ENCODE assay signal across 31 cellular contexts in the genomic region with DNA sequence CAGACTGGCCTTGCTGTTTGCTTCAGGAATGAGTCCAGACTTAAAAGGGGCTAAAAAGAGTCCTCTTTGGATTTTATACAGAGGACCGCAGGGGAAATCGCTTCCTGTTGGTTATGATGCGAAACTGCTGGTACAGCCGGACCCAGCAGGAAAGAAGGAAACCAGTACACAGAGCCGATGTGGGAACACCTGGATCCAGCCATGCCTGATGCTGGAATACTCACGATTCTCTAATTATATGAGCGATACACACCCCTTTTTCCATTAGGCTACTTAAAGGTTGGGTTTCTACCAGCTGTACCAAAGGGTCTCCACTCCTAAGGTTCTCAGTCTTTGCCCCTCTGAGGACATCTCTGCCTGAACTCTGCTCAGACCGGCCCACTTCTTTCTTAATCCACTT.
"Had no signal": no experiment of that assay in that cellular context is flagged by ENCODE, and none has a peak within 500 bp of the region (broad histone marks: within the 10 kb centered on the region; RNA-seq: fewer than 3 reads in every experiment).

No MANE protein-coding gene starts in this region.

- H2AFZ ChIP-seq: neural progenitor cell, parathyroid adenoma had no signal

- H3K9ac ChIP-seq: neural progenitor cell, parathyroid adenoma had no signal

- H3K79me2 ChIP-seq: parathyroid adenoma had no signal

- DNase-seq: naive thymus-derived CD4-positive, alpha-beta T cell; natural killer cell; nucleus accumbens; ovary; posterior cingulate gyrus; psoas muscle; spleen; stimulated activated CD4-positive, alpha-beta T cell treated with anti-CD3 and anti-CD28 coated beads, Interleukin-12 subunit alpha, Interleukin-12 subunit beta, amount 100 ng/mL, for 4 hours; stimulated activated CD4-positive, alpha-beta T cell treated with anti-CD3 and anti-CD28 coated beads, Interleukin-1b, Interleukin-23, amount 100 ng/mL, for 48 hours; stimulated activated CD4-positive, alpha-beta T cell treated with anti-CD3 and anti-CD28 coated beads, Interleukin-4, amount 100 ng/mL, for 1 hour; stimulated activated CD4-positive, alpha-beta T cell treated with anti-CD3 and anti-CD28 coated beads, Interleukin-4, amount 100 ng/mL, for 4 hours; stimulated activated CD8-positive, alpha-beta memory T cell treated with anti-CD3 and anti-CD28 coated beads, Interleukin-4, amount 100 ng/mL, for 48 hours; stimulated activated naive B cell treated with anti-CD40 and anti-IgM and Interleukin-4, amounts not matched to agents 10 μg/mL and 1 μg/mL and 100 μg/mL, for 72 hours; stimulated activated naive CD4-positive, alpha-beta T cell treated with Interleukin-2 at 50 U/mL for 16 hours; stomach; thyroid gland; trophoblast cell; uterus had no signal

- H3K27me3 Mint-ChIP-seq: naive thymus-derived CD4-positive, alpha-beta T cell; progenitor cell of endocrine pancreas; stimulated activated naive B cell treated with anti-CD40 and anti-IgM and Interleukin-4, amounts not matched to agents 10 μg/mL and 1 μg/mL and 100 μg/mL, for 72 hours; stimulated activated naive CD8-positive, alpha-beta T cell treated with anti-CD3 and anti-CD28 coated beads, Interleukin-15, Interleukin-2, amounts not matched to agents 100 ng/mL and 50 ng/mL, for 24 hours had no signal

- H3K4me3 ChIP-seq: neural progenitor cell, ovary, psoas muscle, skin epidermis, smooth muscle cell, spleen, stomach, thoracic aorta, thyroid gland, tibial nerve, upper lobe of left lung, uterus had no signal

- H3K4me1 ChIP-seq: neural progenitor cell, parathyroid adenoma, psoas muscle, spleen, stomach, thyroid gland, tibial nerve, upper lobe of left lung, uterus had no signal

- H3K4me1 Mint-ChIP-seq: nephron, neural progenitor cell had no signal

- H3K4me2 ChIP-seq: neural progenitor cell, smooth muscle cell had no signal

- H3K36me3 ChIP-seq: neural progenitor cell, ovary, uterus had no signal

- H3K27me3 ChIP-seq: neural progenitor cell, neutrophil, ovary, spleen, stomach, thyroid gland, tibial nerve, upper lobe of left lung, uterus had no signal

- H3K27ac Mint-ChIP-seq: natural killer cell; nephron; neural progenitor cell; progenitor cell of endocrine pancreas; stimulated activated naive B cell treated with anti-CD40 and anti-IgM and Interleukin-4, amounts not matched to agents 10 μg/mL and 1 μg/mL and 100 μg/mL, for 72 hours; stimulated activated naive CD8-positive, alpha-beta T cell treated with anti-CD3 and anti-CD28 coated beads, Interleukin-15, Interleukin-2, amounts not matched to agents 100 ng/mL and 50 ng/mL, for 24 hours had no signal

- ATAC-seq: naive thymus-derived CD4-positive, alpha-beta T cell; natural killer cell; psoas muscle; right cardiac atrium; sciatic nerve; stimulated activated naive B cell treated with anti-CD40 and anti-IgM and Interleukin-4, amounts not matched to agents 10 μg/mL and 1 μg/mL and 100 μg/mL, for 72 hours had no signal

- H3K4me3 Mint-ChIP-seq: naive thymus-derived CD4-positive, alpha-beta T cell; natural killer cell; nephron; neural progenitor cell; stimulated activated naive B cell treated with anti-CD40 and anti-IgM and Interleukin-4, amounts not matched to agents 10 μg/mL and 1 μg/mL and 100 μg/mL, for 72 hours; stimulated activated naive CD8-positive, alpha-beta T cell treated with anti-CD3 and anti-CD28 coated beads, Interleukin-15, Interleukin-2, amounts not matched to agents 100 ng/mL and 50 ng/mL, for 24 hours had no signal

- H3K9me3 ChIP-seq: neutrophil, ovary, psoas muscle, spleen, stomach, thoracic aorta, thyroid gland, tibial nerve, upper lobe of left lung, uterus had no signal

- H3K27ac ChIP-seq: neural progenitor cell, neutrophil, ovary, parathyroid adenoma, psoas muscle, skin epidermis, spleen, stomach, thoracic aorta, thyroid gland, tibial nerve, upper lobe of left lung, uterus had no signal

- H3K36me3 Mint-ChIP-seq: natural killer cell had no signal

- H3K9me3 Mint-ChIP-seq: natural killer cell; nephron; neural progenitor cell; stimulated activated naive B cell treated with anti-CD40 and anti-IgM and Interleukin-4, amounts not matched to agents 10 μg/mL and 1 μg/mL and 100 μg/mL, for 72 hours; stimulated activated naive CD8-positive, alpha-beta T cell treated with anti-CD3 and anti-CD28 coated beads, Interleukin-15, Interleukin-2, amounts not matched to agents 100 ng/mL and 50 ng/mL, for 24 hours had no signal
